17 cellular contexts compared by ENCODE assay signal in the genomic region with DNA sequence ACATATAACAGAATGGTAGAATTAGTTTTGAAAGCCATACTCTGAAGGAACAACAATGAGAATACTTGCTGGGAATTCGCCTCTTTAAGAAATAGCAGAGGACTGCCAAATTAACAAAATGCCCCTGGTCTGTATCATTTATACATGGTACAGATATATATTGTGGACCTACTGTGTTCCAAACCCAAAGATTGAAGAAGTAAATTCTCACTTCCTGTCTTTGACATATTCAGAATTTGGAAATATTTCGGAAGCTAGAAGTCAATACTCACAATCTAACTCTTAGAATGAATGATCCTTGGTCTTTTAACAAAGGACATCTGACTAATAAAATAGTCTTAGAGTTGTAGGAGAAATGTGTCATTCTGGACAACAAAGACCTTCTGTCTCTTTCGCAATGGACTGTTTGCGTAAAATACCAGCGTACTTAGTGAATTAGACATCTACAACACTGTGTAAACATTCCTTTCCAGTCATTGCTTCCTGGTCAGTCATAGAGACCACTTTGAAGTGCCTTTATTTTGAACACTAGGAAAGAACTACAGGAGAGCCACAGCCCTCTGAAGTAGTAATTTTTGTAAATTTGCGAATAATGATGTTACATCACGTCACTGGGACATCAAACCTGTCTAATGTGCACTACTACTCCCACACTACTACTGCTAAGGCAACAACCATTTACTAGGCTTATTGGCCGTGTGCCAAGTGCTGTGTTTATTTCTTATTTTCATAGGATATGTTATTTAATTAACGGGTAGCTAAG.
DNase-seq lines count a peak whose midpoint lies in the region; ATAC-seq, FAIRE-seq and TF ChIP-seq lines count a peak whose summit lies in the region.
"Had no signal": no experiment of that assay in that cellular context is flagged by ENCODE, and none has a peak within 500 bp of the region (broad histone marks: within the 10 kb centered on the region; RNA-seq: fewer than 3 reads in every experiment).

No MANE protein-coding gene starts in this region.

- no peaks in the 10 kb centered on the region for H3K36me3 ChIP-seq in pancreas
- H3K36me3 ChIP-seq: heart left ventricle, right atrium auricular region, tibial artery had no signal

- in situ Hi-C loops in Caki2 (cut with HindIII; ENCODE audit: low pct_unique_long_range_greater_than_20kb, low sequenced_read_pairs): no loop called here

- CTCF ChIA-PET in GM10248 (lab: Yijun Ruan, JAX): interaction anchor here (1.0 kb wide), 1 partner anchor 15 kb away, joined by 3 read pairs; no protein-coding TSS in a partner anchor

- DNase-seq in Caki2 (ENCODE audit: low read depth): peak; percentile 59
- DNase-seq in NCI-H748 treated with DMSO at 0.1 percent for 48 hours (lab: John Stamatoyannopoulos, UW): peak; percentile 63
- no peak for DNase-seq in pancreas
- DNase-seq in GM10248 (ENCODE audit: extremely low spot score): no peak
- no peak for DNase-seq in left ventricle myocardium superior
- DNase-seq in caudate nucleus (lab: John Stamatoyannopoulos, UW): no peak
- DNase-seq: activated CD4-positive, alpha-beta T cell treated with anti-CD3 and anti-CD28 coated beads, Interleukin-2, amount 10 ng/mL, durations not matched to agents 7 days and 5 days; CD4-positive, alpha-beta memory T cell; heart left ventricle; midbrain; NCI-H2171; tibial artery had no signal

- H3K27ac ChIP-seq in pancreas: peak overlapping the region in 1 of 4 donors; percentile 6
- no peak overlapping the region for H3K27ac ChIP-seq in caudate nucleus (ENCODE audit: low read depth, low read length)
- H3K27ac ChIP-seq: heart left ventricle, KMS-11, right atrium auricular region, tibial artery had no signal

- POLR2A ChIA-PET in GM10248 (lab: Yijun Ruan, JAX): no interaction called here

- FAIRE-seq in pancreas (lab: Jason Lieb, UNC): no peak

- ATAC-seq in esophagus mucosa (peak; percentile 95), pancreas (peak; percentile 50 to 85 (median 81)), left ventricle myocardium superior (no peak), HG03139 (IDR thresholded peaks at IDR 0.05; ENCODE audit: unreplicated experiment) (no peak)
- ATAC-seq: GM23338, heart left ventricle had no signal

- no peak overlapping the region for H3K4me3 ChIP-seq in pancreas
- H3K4me3 ChIP-seq: GM23338, heart left ventricle, right atrium auricular region, tibial artery had no signal

- 39 to 48% methylated on average over 9 of the region's 9 CpGs for WGBS in pancreas, 2 donors

- no peaks in the 10 kb centered on the region for H3K9me3 ChIP-seq in pancreas
- H3K9me3 ChIP-seq: heart left ventricle, right atrium auricular region, tibial artery had no signal

- H3K27me3 ChIP-seq in pancreas: no peaks in the 10 kb centered on the region
- H3K27me3 ChIP-seq: heart left ventricle, right atrium auricular region, tibial artery had no signal

- H3K4me1 ChIP-seq in pancreas: no peaks in the 10 kb centered on the region
- H3K4me1 ChIP-seq: heart left ventricle, right atrium auricular region, tibial artery had no signal

- TF ChIP-seq CTCF in pancreas (IDR thresholded peaks at IDR 0.05) (no peak), GM10248 (IDR thresholded peaks at IDR 0.05; ENCODE audit: control extremely low read depth, extremely low read depth, low read depth, missing control alignments) (no peak)

- intact Hi-C loops in pancreas (cut with DNase I): no loop called here
- intact Hi-C loops in left ventricle myocardium superior (cut with micrococcal nuclease): no loop called here

Comparison
In these comparisons a context has a peak if more than half of its experiments do, and no peak if none do; other contexts are left out.
1. DNase-seq: peak in Caki2 (single experiment) and NCI-H748 treated with DMSO at 0.1 percent for 48 hours (single experiment); none in pancreas (0 of 6), GM10248 (single experiment), left ventricle myocardium superior (single experiment) and caudate nucleus (0 of 61).
2. ATAC-seq: peak in esophagus mucosa (single experiment) and pancreas (4 of 4); none in left ventricle myocardium superior (single experiment) and HG03139 (single experiment).